ENCODE assay signal across 7 cellular contexts in the genomic region with DNA sequence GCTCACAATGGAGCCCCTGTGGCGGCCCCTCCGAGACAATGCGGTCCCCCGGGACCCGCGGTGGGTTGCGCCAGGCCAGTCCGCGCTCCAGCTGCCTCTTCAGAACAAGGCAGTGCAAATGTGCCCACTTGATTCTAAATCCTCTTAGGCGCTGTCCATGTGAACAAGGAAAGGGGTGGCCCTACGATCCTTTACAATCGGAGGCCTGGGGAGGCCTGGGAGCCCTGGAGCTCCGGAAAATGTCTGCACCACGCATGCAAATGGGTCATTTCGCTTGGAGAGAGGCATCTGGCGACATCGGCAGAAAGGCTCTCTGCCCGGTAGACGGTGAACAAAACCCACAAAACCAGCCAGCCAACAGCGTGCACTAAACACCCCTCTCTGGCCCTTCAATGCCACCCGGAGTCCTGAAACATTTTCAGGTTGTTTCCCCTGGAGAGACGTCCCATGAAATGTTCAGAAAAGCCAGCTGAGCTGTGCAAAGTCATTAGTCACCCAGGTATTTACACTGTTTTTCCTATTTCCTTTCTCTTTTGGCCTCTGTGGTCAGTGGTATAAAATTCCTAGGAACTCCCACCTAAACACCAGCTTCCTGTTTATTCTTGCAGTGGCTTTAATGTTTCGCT.
DNase-seq lines count a peak whose midpoint lies in the region; ATAC-seq and TF ChIP-seq lines count a peak whose summit lies in the region.

No MANE protein-coding gene starts in this region.

- no peaks in the 10 kb centered on the region for H3K27me3 Mint-ChIP-seq in activated naive CD4-positive, alpha-beta T cell treated with anti-CD3 and anti-CD28 coated beads, Interleukin-2, amount 50 U/mL, for 24 hours

- peaks cover 18% of the 10 kb centered on the region; the same call in 1 of the 2 replicates for H3F3A ChIP-seq in GM23248 (ENCODE audit: insufficient read depth)

- H3K4me1 ChIP-seq in GM23248 (ENCODE audit: insufficient read depth), result peaks cover 18% of the 10 kb centered on the region
- H3K4me1 ChIP-seq in heart left ventricle, result peaks cover 0 to 50% (median 18%) of the 10 kb centered on the region in 12 donors
- peaks cover 24% of the 10 kb centered on the region for H3K4me1 ChIP-seq in osteoblast (ENCODE audit: insufficient read depth, low read length)

- H3K36me3 ChIP-seq in GM23248 (ENCODE audit: low read depth) (no peaks in the 10 kb centered on the region), heart left ventricle (no peaks in the 10 kb centered on the region), osteoblast (ENCODE audit: insufficient read depth, low read length) (no peaks in the 10 kb centered on the region)

- no peaks in the 10 kb centered on the region for H3K79me2 ChIP-seq in GM23248 (ENCODE audit: insufficient read depth)
- H3K79me2 ChIP-seq in osteoblast (ENCODE audit: insufficient read depth, low read length), result no peaks in the 10 kb centered on the region

- in situ Hi-C loops in GM23248 (cut with MboI), result no loop called here

- H3K4me2 ChIP-seq in GM23248 (ENCODE audit: unreplicated experiment) (peak overlapping the region; percentile 17), osteoblast (ENCODE audit: insufficient read depth, low read length) (peak overlapping the region; percentile 81)

- H4K20me1 ChIP-seq in GM23248 (ENCODE audit: insufficient read depth) (no peaks in the 10 kb centered on the region), osteoblast (ENCODE audit: insufficient read depth, low read length) (no peaks in the 10 kb centered on the region)

- no peaks in the 10 kb centered on the region for H3K9me3 Mint-ChIP-seq in activated naive CD4-positive, alpha-beta T cell treated with anti-CD3 and anti-CD28 coated beads, Interleukin-2, amount 50 U/mL, for 24 hours

- peak overlapping the region; percentile 63 for H3K9ac ChIP-seq in GM23248

- 51 to 65% methylated on average over 16 to 23 of the region's 23 CpGs for WGBS in GM23248 (ENCODE audit: low coverage in 1 of 2, low lambda C conversion rate in 2 of 2, missing lambda C conversion rate in 2 of 2), 2 experiments
- 15 to 30% (median 18%) methylated on average over 19 to 23 of the region's 23 CpGs for WGBS in heart left ventricle, 4 donors

- H3K4me3 Mint-ChIP-seq in activated naive CD4-positive, alpha-beta T cell treated with anti-CD3 and anti-CD28 coated beads, Interleukin-2, amount 50 U/mL, for 24 hours, result peak overlapping the region; percentile 72

- no peak for TF ChIP-seq CTCF in heart left ventricle (IDR thresholded peaks at IDR 0.05)
- TF ChIP-seq CTCF in osteoblast (IDR thresholded peaks at IDR 0.05; ENCODE audit: extremely low read depth, low read depth, low read length), result no peak

- H3K36me3 Mint-ChIP-seq in activated naive CD4-positive, alpha-beta T cell treated with anti-CD3 and anti-CD28 coated beads, Interleukin-2, amount 50 U/mL, for 24 hours, result no peaks in the 10 kb centered on the region

- peak overlapping the region; percentile 87 for H3K27ac Mint-ChIP-seq in activated naive CD4-positive, alpha-beta T cell treated with anti-CD3 and anti-CD28 coated beads, Interleukin-2, amount 50 U/mL, for 24 hours

- H3K27me3 ChIP-seq in GM23248 (replicated peaks; ENCODE audit: insufficient read depth) (no peaks in the 10 kb centered on the region), heart left ventricle (no peaks in the 10 kb centered on the region), osteoblast (ENCODE audit: insufficient read depth, low read length) (no peaks in the 10 kb centered on the region)

- no peaks in the 10 kb centered on the region for H3K9me3 ChIP-seq in GM23248 (ENCODE audit: low read depth)
- no peaks in the 10 kb centered on the region for H3K9me3 ChIP-seq in heart left ventricle
- H3K9me3 ChIP-seq in osteoblast (ENCODE audit: low read depth, low read length), result no peaks in the 10 kb centered on the region

- H2AFZ ChIP-seq in GM23248 (peak overlapping the region; percentile 81), osteoblast (ENCODE audit: low read length) (peak overlapping the region; percentile 89)

- intact Hi-C loops in heart left ventricle (cut with DNase I), result loop anchor here in 5 of 10 donors (5.0 to 10.0 kb wide), 5 partner anchors 100 to 352 kb away; partner anchors contain the start of genes ZNF438 (in 5 of the 5) and ZEB1 (in 1 of the 5)

- H3K27ac ChIP-seq in GM23248 (peak overlapping the region; percentile 26; the same call in 1 of the 2 replicates), heart left ventricle (peak overlapping the region; percentile 52 to 95 (median 88)), osteoblast (ENCODE audit: low read depth, low read length) (peak overlapping the region; percentile 80)

- ATAC-seq in heart left ventricle, result peak; percentile 9 to 62 (median 60)

- peaks cover 43% of the 10 kb centered on the region for H3K4me1 Mint-ChIP-seq in activated naive CD4-positive, alpha-beta T cell treated with anti-CD3 and anti-CD28 coated beads, Interleukin-2, amount 50 U/mL, for 24 hours

- no peaks in the 10 kb centered on the region for H3K9me2 ChIP-seq in GM23248 (ENCODE audit: insufficient read depth)

- H3K4me3 ChIP-seq in GM23248 (no peak overlapping the region; the same call in 1 of the 2 replicates), heart left ventricle (peak overlapping the region; percentile 1 to 66 (median 50)), osteoblast (ENCODE audit: insufficient read depth, low read length) (peak overlapping the region; percentile 69)

- no peak for TF ChIP-seq POLR2A in heart left ventricle (IDR thresholded peaks at IDR 0.05)

- DNase-seq in GM03348 (ENCODE audit: low spot score) (peak; percentile 24), GM23248 (peak; percentile 58), NCI-H2227 (lab: John Stamatoyannopoulos, UW; ENCODE audit: unreplicated experiment) (peak; percentile 77), heart left ventricle (no peak), osteoblast (ENCODE audit: insufficient read length, low spot score, missing footprints) (peak; percentile 77), ureter (ENCODE audit: low spot score) (no peak)

Comparison
In these comparisons a context has a peak if more than half of its experiments do, and no peak if none do; other contexts are left out.
1. DNase-seq: peak in GM03348 (single experiment), GM23248 (single experiment), NCI-H2227 (single experiment) and osteoblast (single experiment); none in heart left ventricle (0 of 5) and ureter (single experiment).
2. H3K27ac ChIP-seq: peak in every context shown above with its lines; median percentile 88 in heart left ventricle; 80 in osteoblast; 26 in GM23248.